1 cellular context compared by ENCODE assay signal in genomic region chr6:158220786-158221442, GRCh38.
TF ChIP-seq lines count a peak whose summit lies in the region.

No MANE protein-coding gene starts in this region.

TF ChIP-seq in K562, 482 proteins besides CTCF, POLR2A, EP300 and RAD21 (continued from another document):
- TF ChIP-seq NR4A1 (CRISPR knock-in tag; IDR thresholded peaks at IDR 0.05): no peak
- TF ChIP-seq NR4A1 (tag; IDR thresholded peaks at IDR 0.05): no peak
- TF ChIP-seq ZNF785 (CRISPR knock-in tag; IDR thresholded peaks at IDR 0.05): no peak
- TF ChIP-seq ZNF449 (CRISPR knock-in tag; IDR thresholded peaks at IDR 0.05): no peak
- peak; percentile 32; the same call in 1 of the 2 replicates for TF ChIP-seq EP400 (IDR thresholded peaks at IDR 0.05)
- peak; percentile 65 for TF ChIP-seq ZFP36 (IDR thresholded peaks at IDR 0.05; ENCODE audit: low read depth, low read length, partially characterized antibody)
- TF ChIP-seq ZHX1 (conservative IDR thresholded peaks at IDR 0.05; ENCODE audit: low read length): no peak
- peak; percentile 58; the same call in 1 of the 2 replicates for TF ChIP-seq KLF16 (IDR thresholded peaks at IDR 0.05)
- no peak for TF ChIP-seq NR1H2 (CRISPR knock-in tag; IDR thresholded peaks at IDR 0.05)
- no peak for TF ChIP-seq KDM5B (IDR thresholded peaks at IDR 0.05; ENCODE audit: insufficient replicate concordance, low read depth, low read length)
- TF ChIP-seq TGIF2 (CRISPR knock-in tag; IDR thresholded peaks at IDR 0.05): no peak
- no peak for TF ChIP-seq ZNF316 (IDR thresholded peaks at IDR 0.05)
- TF ChIP-seq RCOR1 (IDR thresholded peaks at IDR 0.05; ENCODE audit: borderline replicate concordance in 1 of 2, low read depth in 2 of 2, low read length in 2 of 2): peak in 1 of 2 experiments; percentile 78; a peak in 2 of 4 replicates
- no peak for TF ChIP-seq ASH1L (IDR thresholded peaks at IDR 0.05; ENCODE audit: borderline replicate concordance, low read depth, partially characterized antibody)
- no peak for TF ChIP-seq ETS1 (conservative IDR thresholded peaks at IDR 0.05; ENCODE audit: control insufficient read depth, low read depth, low read length)
- 0 out of 2 replicates have a peak, but pooled peaks have one; percentile 25 for TF ChIP-seq ZKSCAN1 (IDR thresholded peaks at IDR 0.05; ENCODE audit: low read depth, low read length)
- peak; percentile 69; the same call in 1 of the 2 replicates for TF ChIP-seq ARID2 (IDR thresholded peaks at IDR 0.05)
- TF ChIP-seq HIVEP1 (CRISPR knock-in tag; IDR thresholded peaks at IDR 0.05): no peak
- no peak for TF ChIP-seq SMARCC2 (IDR thresholded peaks at IDR 0.05; ENCODE audit: low read depth)
- no peak for TF ChIP-seq CREB1 (IDR thresholded peaks at IDR 0.05)
- TF ChIP-seq CREB1 (CRISPR knock-in tag; IDR thresholded peaks at IDR 0.05): 0 out of 2 replicates have a peak, but pooled peaks have one; percentile 21
- TF ChIP-seq ESRRB (CRISPR knock-in tag; IDR thresholded peaks at IDR 0.05; ENCODE audit: borderline replicate concordance): no peak
- no peak for TF ChIP-seq HNRNPL (IDR thresholded peaks at IDR 0.05; ENCODE audit: low read depth, low read length)
- no peak for TF ChIP-seq MCM5 (IDR thresholded peaks at IDR 0.05; ENCODE audit: low read depth)
- TF ChIP-seq IRF9 (tag; IDR thresholded peaks at IDR 0.05): no peak
- TF ChIP-seq ELF1 (tag; IDR thresholded peaks at IDR 0.05): peak; percentile 66
- TF ChIP-seq ZNF431 (CRISPR knock-in tag; IDR thresholded peaks at IDR 0.05): 0 out of 2 replicates have a peak, but pooled peaks have one; percentile 44
- TF ChIP-seq ZBTB2 (IDR thresholded peaks at IDR 0.05): no peak
- TF ChIP-seq JUND (IDR thresholded peaks at IDR 0.05; ENCODE audit: borderline replicate concordance, low read depth, low read length): peak; percentile 57
- no peak; the same call in 2 of the 3 replicates for TF ChIP-seq JUND (tag; IDR thresholded peaks at IDR 0.05; ENCODE audit: borderline replicate concordance, low read depth, low read length)
- peak; percentile 52; the same call in 1 of the 2 replicates for TF ChIP-seq ZNF263 (CRISPR knock-in tag; IDR thresholded peaks at IDR 0.05; ENCODE audit: borderline replicate concordance)
- no peak for TF ChIP-seq SRSF7 (optimal IDR thresholded peaks at IDR 0.05; ENCODE audit: low read depth, low read length)
